In genomic region chr14:101601603-101602465, GRCh38 we compare ENCODE assay signal across 1 cellular context.
TF ChIP-seq lines count a peak whose summit lies in the region.

No MANE protein-coding gene starts in this region.

TF ChIP-seq in GM23338, 12 proteins besides CTCF, POLR2A, EP300 and RAD21 (continued from another document):
- TF ChIP-seq REST (IDR thresholded peaks at IDR 0.05; ENCODE audit: unreplicated experiment) = no peak
- no peak for TF ChIP-seq STAT1 (IDR thresholded peaks at IDR 0.05; ENCODE audit: unreplicated experiment)
- no peak for TF ChIP-seq CREB1 (CRISPR knock-in tag; IDR thresholded peaks at IDR 0.05; ENCODE audit: low read depth)
- no peak for TF ChIP-seq EZH2 (IDR thresholded peaks at IDR 0.05; ENCODE audit: low read depth, unreplicated experiment)
- TF ChIP-seq ZNF462 (CRISPR knock-in tag; IDR thresholded peaks at IDR 0.05) = no peak
- TF ChIP-seq JUNB (IDR thresholded peaks at IDR 0.05; ENCODE audit: unreplicated experiment) = no peak
- TF ChIP-seq NANOG (IDR thresholded peaks at IDR 0.05; ENCODE audit: borderline replicate concordance) = no peak
- no peak for TF ChIP-seq POLR2AphosphoS5 (IDR thresholded peaks at IDR 0.05; ENCODE audit: low read depth)
TF ChIP-seq in GM23338: peak in this region for 0.
